In the genomic region with DNA sequence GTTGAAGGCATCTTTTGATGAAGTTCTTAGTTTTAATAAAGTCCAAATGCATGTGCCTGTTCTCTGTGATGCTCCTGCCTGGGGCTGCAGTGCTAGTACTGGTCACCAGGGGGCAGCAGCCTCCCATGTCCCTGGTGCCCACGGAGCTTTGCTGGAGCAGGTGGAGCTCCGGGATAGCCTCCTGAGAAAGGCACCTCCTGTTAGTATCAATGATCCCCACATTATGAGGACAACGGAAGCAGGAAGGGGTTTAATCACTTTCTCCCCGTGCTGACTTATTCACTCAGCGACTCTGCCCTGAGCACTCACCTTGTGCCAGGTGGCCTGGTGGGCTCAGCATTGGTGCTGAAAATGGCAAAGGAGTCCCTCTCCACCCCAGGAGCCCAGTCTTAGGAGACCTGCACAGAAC, we compare ENCODE assay signal across 9 cellular contexts.
A peak's percentile ranks its signal among the peaks of the same experiment; 100 is the strongest.
DNase-seq lines count a peak whose midpoint lies in the region; ATAC-seq, FAIRE-seq and TF ChIP-seq lines count a peak whose summit lies in the region.
"Had no signal": no experiment of that assay in that cellular context is flagged by ENCODE, and none has a peak within 500 bp of the region (broad histone marks: within the 10 kb centered on the region; RNA-seq: fewer than 3 reads in every experiment).

No MANE protein-coding gene starts in this region.

- WGBS in psoas muscle, 3 donors = 5 to 8% (median 6%) methylated on average over 5 of the region's 5 CpGs

- peak in 3 of 4 donors; percentile 62 to 80 (median 70) for ATAC-seq in psoas muscle
- no peak for ATAC-seq in HG02884 (IDR thresholded peaks at IDR 0.05; ENCODE audit: unreplicated experiment)
- ATAC-seq in HG03196 (IDR thresholded peaks at IDR 0.05; ENCODE audit: unreplicated experiment) = no peak

- H3K9me3 ChIP-seq in cardiac muscle cell (ENCODE audit: low read depth) (no peaks in the 10 kb centered on the region), psoas muscle (no peaks in the 10 kb centered on the region)

- H3K36me3 ChIP-seq in cardiac muscle cell (no peaks in the 10 kb centered on the region), psoas muscle (ENCODE audit: insufficient read depth in 1 of 2, low read depth in 1 of 2) (no peaks in the 10 kb centered on the region)

- H3K4me3 ChIP-seq in cardiac muscle cell (no peak overlapping the region), psoas muscle (no peak overlapping the region)

- no peak overlapping the region for H3K4me3 Mint-ChIP-seq in activated naive CD4-positive, alpha-beta T cell treated with anti-CD3 and anti-CD28 coated beads, Interleukin-2, amount 10 ng/mL, durations not matched to agents 7 days and 5 days

- DNase-seq in GM03348 (ENCODE audit: low spot score) (peak; percentile 83), HTR-8/SVneo (ENCODE audit: insufficient read length, low spot score) (peak; percentile 51), SK-N-DZ (ENCODE audit: low spot score) (peak; percentile 63), cardiac muscle cell (ENCODE audit: low read depth in 1 of 2, low spot score in 1 of 2) (peak; percentile 64), psoas muscle (peak; percentile 51 to 65)
- DNase-seq in activated naive CD4-positive, alpha-beta T cell treated with anti-CD3 and anti-CD28 coated beads, Interleukin-2, amount 10 ng/mL, durations not matched to agents 7 days and 5 days = peak; percentile 76

- peaks cover 2% of the 10 kb centered on the region for H3K36me3 Mint-ChIP-seq in activated naive CD4-positive, alpha-beta T cell treated with anti-CD3 and anti-CD28 coated beads, Interleukin-2, amount 10 ng/mL, durations not matched to agents 7 days and 5 days

- no peaks in the 10 kb centered on the region for H3K4me1 ChIP-seq in cardiac muscle cell (ENCODE audit: low read depth)
- no peaks in the 10 kb centered on the region for H3K4me1 ChIP-seq in psoas muscle

- H3K27me3 ChIP-seq in cardiac muscle cell (no peaks in the 10 kb centered on the region), psoas muscle (ENCODE audit: insufficient read depth in 3 of 3, low read length in 2 of 3) (no peaks in the 10 kb centered on the region)

- CTCF ChIA-PET in activated naive CD4-positive, alpha-beta T cell treated with anti-CD3 and anti-CD28 coated beads, Interleukin-2, amount 10 ng/mL, durations not matched to agents 7 days and 5 days (lab: Charles Lee) = interaction anchor here (0.6 to 3.2 kb wide), 10 partner anchors 9 to 416 kb away, joined by 3 to 15 read pairs (median 4); no protein-coding TSS in a partner anchor

- H3K27ac Mint-ChIP-seq in activated naive CD4-positive, alpha-beta T cell treated with anti-CD3 and anti-CD28 coated beads, Interleukin-2, amount 10 ng/mL, durations not matched to agents 7 days and 5 days = no peak overlapping the region

- H3K27ac ChIP-seq in cardiac muscle cell = no peak overlapping the region
- no peak overlapping the region for H3K27ac ChIP-seq in psoas muscle

- peaks cover 27% of the 10 kb centered on the region for H3K4me1 Mint-ChIP-seq in activated naive CD4-positive, alpha-beta T cell treated with anti-CD3 and anti-CD28 coated beads, Interleukin-2, amount 10 ng/mL, durations not matched to agents 7 days and 5 days

- intact Hi-C loops in psoas muscle (cut with DNase I) = loop anchor here in 1 of 2 donors (2.0 kb wide), 1 partner anchor 378 kb away; no protein-coding TSS in a partner anchor

- H3K9me3 Mint-ChIP-seq in activated naive CD4-positive, alpha-beta T cell treated with anti-CD3 and anti-CD28 coated beads, Interleukin-2, amount 10 ng/mL, durations not matched to agents 7 days and 5 days = peaks cover 1% of the 10 kb centered on the region

- peak; percentile 99 for TF ChIP-seq CTCF in cardiac muscle cell (IDR thresholded peaks at IDR 0.05; ENCODE audit: low read depth, low read length)
- TF ChIP-seq CTCF in psoas muscle (IDR thresholded peaks at IDR 0.05) = peak; percentile 85

- FAIRE-seq in HTR-8/SVneo (lab: Jason Lieb, UNC) = no peak
- FAIRE-seq: endometrium had no signal

- no peaks in the 10 kb centered on the region for H3K27me3 Mint-ChIP-seq in activated naive CD4-positive, alpha-beta T cell treated with anti-CD3 and anti-CD28 coated beads, Interleukin-2, amount 10 ng/mL, durations not matched to agents 7 days and 5 days

Comparison
In these comparisons a context has a peak if more than half of its experiments do, and no peak if none do; other contexts are left out.
1. ATAC-seq: peak in psoas muscle (3 of 4); none in HG02884 (single experiment) and HG03196 (single experiment).
2. Peak in every context shown above with its lines, with median percentiles within 50 percentile points of each other: DNase-seq.